ENCODE assay signal across 1 cellular context in genomic region chr1:15952317-15953258, GRCh38.
A peak's percentile ranks its signal among the peaks of the same experiment; 100 is the strongest.
TF ChIP-seq lines count a peak whose summit lies in the region.

No MANE protein-coding gene starts in this region.

TF ChIP-seq in K562, 482 proteins besides CTCF, POLR2A, EP300 and RAD21 (continued from another document and continues in another):
- TF ChIP-seq RNF219 (CRISPR knock-in tag; IDR thresholded peaks at IDR 0.05) (no peak), KDM5B (IDR thresholded peaks at IDR 0.05; ENCODE audit: insufficient replicate concordance, low read depth, low read length) (peak; percentile 93), RBM39 (optimal IDR thresholded peaks at IDR 0.05; ENCODE audit: low read depth, low read length) (no peak), BCLAF1 (IDR thresholded peaks at IDR 0.05; ENCODE audit: borderline replicate concordance in 1 of 2, control insufficient read depth in 1 of 2, low read depth in 2 of 2, low read length in 1 of 2) (peak in 1 of 2 experiments; percentile 95; a peak in 2 of 4 replicates), C11orf30 (IDR thresholded peaks at IDR 0.05; ENCODE audit: low read depth) (peak; percentile 84), NR4A1 (CRISPR knock-in tag; IDR thresholded peaks at IDR 0.05) (no peak), NR4A1 (tag; IDR thresholded peaks at IDR 0.05) (no peak), HDAC2 (IDR thresholded peaks at IDR 0.05) (peak; percentile 96), PHB2 (IDR thresholded peaks at IDR 0.05; ENCODE audit: low read depth) (peak; percentile 26; the same call in 1 of the 2 replicates), CC2D1A (IDR thresholded peaks at IDR 0.05) (peak; percentile 63), NFXL1 (CRISPR knock-in tag; IDR thresholded peaks at IDR 0.05) (no peak), RBM14 (IDR thresholded peaks at IDR 0.05; ENCODE audit: borderline replicate concordance, insufficient read depth, low read depth, low read length) (no peak), ZSCAN32 (CRISPR knock-in tag; IDR thresholded peaks at IDR 0.05) (no peak), NBN (IDR thresholded peaks at IDR 0.05; ENCODE audit: low read depth) (peak; percentile 96), RERE (CRISPR knock-in tag; IDR thresholded peaks at IDR 0.05; ENCODE audit: borderline replicate concordance) (no peak), NR3C1 (CRISPR knock-in tag; IDR thresholded peaks at IDR 0.05) (no peak), ARID2 (IDR thresholded peaks at IDR 0.05) (0 out of 2 replicates have a peak, but pooled peaks have one; percentile 6), CSDE1 (IDR thresholded peaks at IDR 0.05) (no peak; a peak in 1 of 4 replicates), BRD9 (IDR thresholded peaks at IDR 0.05; ENCODE audit: low read depth, partially characterized antibody) (peak; percentile 98), IRF1 (CRISPR knock-in tag; IDR thresholded peaks at IDR 0.05; ENCODE audit: borderline replicate concordance) (no peak), ATF1 (CRISPR knock-in tag; IDR thresholded peaks at IDR 0.05) (no peak), ATF1 (tag; IDR thresholded peaks at IDR 0.05) (peak; percentile 77), LCOR (CRISPR knock-in tag; IDR thresholded peaks at IDR 0.05) (peak; percentile 100), TOE1 (IDR thresholded peaks at IDR 0.05; ENCODE audit: borderline replicate concordance) (peak; percentile 75), TOE1 (CRISPR knock-in tag; IDR thresholded peaks at IDR 0.05; ENCODE audit: borderline replicate concordance, low read depth) (peak; percentile 71; the same call in 1 of the 2 replicates), ATF7 (IDR thresholded peaks at IDR 0.05) (peak; percentile 93), HMGN3 (IDR thresholded peaks at IDR 0.05; ENCODE audit: borderline replicate concordance, extremely low read depth, insufficient read length, low read depth, low read length) (peak; percentile 98), CEBPZ (IDR thresholded peaks at IDR 0.05; ENCODE audit: borderline replicate concordance, low read depth, low read length) (no peak), TBP (optimal IDR thresholded peaks at IDR 0.05; ENCODE audit: low read depth, low read length) (peak; percentile 76), ETS1 (conservative IDR thresholded peaks at IDR 0.05; ENCODE audit: control insufficient read depth, low read depth, low read length) (peak; percentile 87), E2F4 (CRISPR knock-in tag; IDR thresholded peaks at IDR 0.05; ENCODE audit: low read depth) (no peak), MXD1 (CRISPR knock-in tag; IDR thresholded peaks at IDR 0.05; ENCODE audit: borderline replicate concordance, poor library complexity, severe bottlenecking) (no peak), ZNF76 (CRISPR knock-in tag; IDR thresholded peaks at IDR 0.05; ENCODE audit: borderline replicate concordance) (no peak), FOXP1 (CRISPR knock-in tag; IDR thresholded peaks at IDR 0.05) (no peak; the same call in 1 of the 2 replicates), MBD2 (IDR thresholded peaks at IDR 0.05; ENCODE audit: borderline replicate concordance, low read depth) (peak; percentile 94), ZFX (CRISPR knock-in tag; IDR thresholded peaks at IDR 0.05) (peak; percentile 28; the same call in 1 of the 2 replicates), TAF1 (IDR thresholded peaks at IDR 0.05; ENCODE audit: control insufficient read depth, extremely low read depth, insufficient read depth, low read length, severe bottlenecking) (peak; percentile 88), BRF1 (IDR thresholded peaks at IDR 0.05; ENCODE audit: borderline replicate concordance, extremely low read depth, insufficient read length) (no peak), ZNF695 (CRISPR knock-in tag; IDR thresholded peaks at IDR 0.05) (no peak), THRAP3 (IDR thresholded peaks at IDR 0.05; ENCODE audit: borderline replicate concordance) (no peak), RUNX1 (IDR thresholded peaks at IDR 0.05; ENCODE audit: low read depth) (no peak; the same call in 1 of the 2 replicates), ZNF75A (CRISPR knock-in tag; IDR thresholded peaks at IDR 0.05) (no peak), IFI16 (CRISPR knock-in tag; IDR thresholded peaks at IDR 0.05) (no peak), CXXC5 (CRISPR knock-in tag; IDR thresholded peaks at IDR 0.05) (peak; percentile 77)
